ENCODE assay signal across 2 cellular contexts in genomic region chr6:88426005-88426404, GRCh38.
TF ChIP-seq lines count a peak whose summit lies in the region.

No MANE protein-coding gene starts in this region.

TF ChIP-seq in HEK293, 187 proteins besides CTCF, POLR2A, EP300 and RAD21 (continued from another document):
- no peak for TF ChIP-seq TSHZ1 (tag by site-specific recombination; IDR thresholded peaks at IDR 0.05; ENCODE audit: borderline replicate concordance)
- peak; percentile 65; the same call in 1 of the 2 replicates for TF ChIP-seq SCRT2 (tag by site-specific recombination; IDR thresholded peaks at IDR 0.05)

TF ChIP-seq in K562, 482 proteins besides CTCF, POLR2A, EP300 and RAD21 (continued from another document and continues in another):
- no peak for TF ChIP-seq CEBPG (CRISPR knock-in tag; IDR thresholded peaks at IDR 0.05)
- no peak for TF ChIP-seq CEBPG (tag; conservative IDR thresholded peaks at IDR 0.05 in 1 of 2, IDR thresholded peaks at IDR 0.05 in 1 of 2)
- TF ChIP-seq ZFPM2 (CRISPR knock-in tag; IDR thresholded peaks at IDR 0.05): no peak
- TF ChIP-seq TRIM24 (IDR thresholded peaks at IDR 0.05): peak in 1 of 2 experiments; percentile 26; a peak in 1 of 4 replicates
- TF ChIP-seq ZNF133 (CRISPR knock-in tag; IDR thresholded peaks at IDR 0.05): no peak
- no peak for TF ChIP-seq MLX (CRISPR knock-in tag; conservative IDR thresholded peaks at IDR 0.05)
- no peak for TF ChIP-seq AFF1 (IDR thresholded peaks at IDR 0.05; ENCODE audit: low read depth in 1 of 2, partially characterized antibody in 2 of 2)
- TF ChIP-seq TFE3 (CRISPR knock-in tag; IDR thresholded peaks at IDR 0.05): no peak
- no peak for TF ChIP-seq MIER1 (IDR thresholded peaks at IDR 0.05; ENCODE audit: low read depth)
- TF ChIP-seq TEAD4 (IDR thresholded peaks at IDR 0.05; ENCODE audit: low read length): peak; percentile 66; the same call in 1 of the 2 replicates
- TF ChIP-seq TEAD4 (CRISPR knock-in tag; IDR thresholded peaks at IDR 0.05; ENCODE audit: borderline replicate concordance): no peak
- TF ChIP-seq HNRNPH1 (optimal IDR thresholded peaks at IDR 0.05; ENCODE audit: low read depth, low read length): no peak
- no peak for TF ChIP-seq POLR2B (IDR thresholded peaks at IDR 0.05; ENCODE audit: low read depth, partially characterized antibody)
- no peak for TF ChIP-seq KDM1A (IDR thresholded peaks at IDR 0.05)
- TF ChIP-seq ZNF140 (CRISPR knock-in tag; IDR thresholded peaks at IDR 0.05): no peak
- TF ChIP-seq ZNF197 (CRISPR knock-in tag; IDR thresholded peaks at IDR 0.05; ENCODE audit: low read depth): no peak
- TF ChIP-seq SMARCC2 (IDR thresholded peaks at IDR 0.05; ENCODE audit: low read depth): no peak
- TF ChIP-seq TRIM28 (IDR thresholded peaks at IDR 0.05): no peak
- no peak for TF ChIP-seq YY1 (IDR thresholded peaks at IDR 0.05; ENCODE audit: borderline replicate concordance in 1 of 3, control insufficient read depth in 1 of 3, extremely low read depth in 1 of 3, insufficient read depth in 3 of 3, insufficient read length in 1 of 3, insufficient replicate concordance in 2 of 3, low read depth in 1 of 3, low read length in 2 of 3)
- TF ChIP-seq MTA2 (IDR thresholded peaks at IDR 0.05; ENCODE audit: low read depth): peak; percentile 40; the same call in 1 of the 2 replicates
- TF ChIP-seq KDM2B (CRISPR knock-in tag; IDR thresholded peaks at IDR 0.05): no peak
- TF ChIP-seq MTA3 (IDR thresholded peaks at IDR 0.05; ENCODE audit: borderline replicate concordance): no peak
- no peak for TF ChIP-seq PTBP1 (IDR thresholded peaks at IDR 0.05; ENCODE audit: low read depth, low read length)
- no peak for TF ChIP-seq TFAM (CRISPR knock-in tag; conservative IDR thresholded peaks at IDR 0.05)
- no peak for TF ChIP-seq EHMT2 (IDR thresholded peaks at IDR 0.05)
- TF ChIP-seq TFAP4 (CRISPR knock-in tag; IDR thresholded peaks at IDR 0.05; ENCODE audit: borderline replicate concordance): peak; percentile 66
- TF ChIP-seq ZNF318 (IDR thresholded peaks at IDR 0.05; ENCODE audit: borderline replicate concordance in 1 of 2, low read depth in 1 of 2): no peak
- no peak for TF ChIP-seq HOXB6 (CRISPR knock-in tag; IDR thresholded peaks at IDR 0.05; ENCODE audit: borderline replicate concordance)
- no peak for TF ChIP-seq PRPF4 (IDR thresholded peaks at IDR 0.05; ENCODE audit: insufficient read depth, low read depth, low read length, poor library complexity, severe bottlenecking)
- TF ChIP-seq TCF3 (CRISPR knock-in tag; IDR thresholded peaks at IDR 0.05): peak; percentile 72
- TF ChIP-seq ZNF75A (CRISPR knock-in tag; IDR thresholded peaks at IDR 0.05): no peak
- TF ChIP-seq RNF2 (IDR thresholded peaks at IDR 0.05): no peak
- TF ChIP-seq ZBTB49 (CRISPR knock-in tag; IDR thresholded peaks at IDR 0.05; ENCODE audit: borderline replicate concordance): no peak
- TF ChIP-seq KLF10 (CRISPR knock-in tag; IDR thresholded peaks at IDR 0.05): no peak
- no peak for TF ChIP-seq DPF2 (IDR thresholded peaks at IDR 0.05)
- TF ChIP-seq CBFA2T2 (conservative IDR thresholded peaks at IDR 0.05): peak; percentile 55
- TF ChIP-seq MBD2 (IDR thresholded peaks at IDR 0.05; ENCODE audit: borderline replicate concordance, low read depth): no peak
- no peak for TF ChIP-seq SAFB2 (IDR thresholded peaks at IDR 0.05; ENCODE audit: borderline replicate concordance, low read depth, low read length, severe bottlenecking)
- TF ChIP-seq CBFA2T3 (IDR thresholded peaks at IDR 0.05): peak; percentile 71
- no peak for TF ChIP-seq ZNF311 (CRISPR knock-in tag; IDR thresholded peaks at IDR 0.05)
- TF ChIP-seq TSC22D4 (tag; IDR thresholded peaks at IDR 0.05): no peak
- no peak for TF ChIP-seq STAG1 (CRISPR knock-in tag; IDR thresholded peaks at IDR 0.05; ENCODE audit: borderline replicate concordance)
- TF ChIP-seq TAL1 (IDR thresholded peaks at IDR 0.05): peak; percentile 55; the same call in 1 of the 2 replicates
- no peak for TF ChIP-seq HMGN3 (IDR thresholded peaks at IDR 0.05; ENCODE audit: borderline replicate concordance, extremely low read depth, insufficient read length, low read depth, low read length)
- no peak for TF ChIP-seq POLR2AphosphoS5 (IDR thresholded peaks at IDR 0.05; ENCODE audit: control insufficient read depth, insufficient read depth, low read depth, low read length)
- no peak for TF ChIP-seq CREB5 (CRISPR knock-in tag; IDR thresholded peaks at IDR 0.05)
- no peak for TF ChIP-seq STAT5B (CRISPR knock-in tag; IDR thresholded peaks at IDR 0.05)
